Comparison of ENCODE assay signal across 8 cellular contexts in genomic region chr13:31431722-31432137, GRCh38.
DNase-seq lines count a peak whose midpoint lies in the region; ATAC-seq, FAIRE-seq and TF ChIP-seq lines count a peak whose summit lies in the region.

No MANE protein-coding gene starts in this region.

- ATAC-seq in pancreas: peak in 3 of 4 donors; percentile 60 to 62 (median 61)

- POLR2A ChIA-PET in HEK293 (lab: Yijun Ruan, JAX): interaction anchor here (0.7 kb wide), 1 partner anchor 325 kb away, joined by 3 read pairs; no protein-coding TSS in a partner anchor

- CTCF ChIA-PET in HEK293 (lab: Yijun Ruan, JAX): interaction anchor here (0.5 to 1.5 kb wide), 12 partner anchors 37 to 327 kb away, joined by 3 to 13 read pairs (median 4); partner anchors contain the start of gene RXFP2

- no peak for TF ChIP-seq CTCF in HEK293 (tag by site-specific recombination; IDR thresholded peaks at IDR 0.05)
- peak; percentile 73 for TF ChIP-seq CTCF in fibroblast of villous mesenchyme (IDR thresholded peaks at IDR 0.05; ENCODE audit: insufficient read depth, low read depth, low read length)
- peak; percentile 80 to 90 (median 85) for TF ChIP-seq CTCF in pancreas (IDR thresholded peaks at IDR 0.05)

- H3K4me3 ChIP-seq in HEK293 (ENCODE audit: low read depth, low read length): no peak overlapping the region
- no peak overlapping the region for H3K4me3 ChIP-seq in fibroblast of villous mesenchyme (ENCODE audit: low read depth, low read length)
- H3K4me3 ChIP-seq in pancreas: no peak overlapping the region

- intact Hi-C loops in pancreas (cut with DNase I): loop anchor here in 2 of 3 donors (5.0 to 10.0 kb wide), 2 partner anchors 303 to 311 kb away; partner anchors contain the start of gene RXFP2 (in 1 of the 2)

- DNase-seq in ELR (ENCODE audit: low read depth): peak; percentile 63
- peak; percentile 52 for DNase-seq in NCI-H748 treated with DMSO at 0.1 percent for 48 hours (lab: John Stamatoyannopoulos, UW)
- peak; percentile 30 for DNase-seq in activated T-cell treated with anti-CD3 and anti-CD28 coated beads for 48 hours (ENCODE audit: low read depth)
- DNase-seq in fibroblast of villous mesenchyme (ENCODE audit: low read depth): peak; percentile 35
- peak in 4 of 6 donors; percentile 10 to 68 (median 42) for DNase-seq in pancreas
- DNase-seq in frontal cortex (ENCODE audit: low spot score in 2 of 2): no peak
- DNase-seq in GOT3 (lab: John Stamatoyannopoulos, UW): no peak

- WGBS in pancreas, 2 donors: 13 to 14% methylated on average over 4 of the region's 4 CpGs

- H3K36me3 ChIP-seq in HEK293 (ENCODE audit: control insufficient read depth in 2 of 2, insufficient read depth in 1 of 2, low read length in 2 of 2): no peaks in the 10 kb centered on the region
- no peaks in the 10 kb centered on the region for H3K36me3 ChIP-seq in pancreas

- H3K4me1 ChIP-seq in HEK293 (ENCODE audit: control insufficient read depth, insufficient read depth, low read length) (no peaks in the 10 kb centered on the region), pancreas (no peaks in the 10 kb centered on the region)

- H3K9me3 ChIP-seq in HEK293 (ENCODE audit: control insufficient read depth, insufficient read depth, low read depth, low read length): no peaks in the 10 kb centered on the region
- H3K9me3 ChIP-seq in pancreas: no peaks in the 10 kb centered on the region

- H3K27ac ChIP-seq in HEK293 (ENCODE audit: extremely low read depth, low read depth, low read length): no peak overlapping the region
- no peak overlapping the region for H3K27ac ChIP-seq in pancreas

- FAIRE-seq in pancreas (lab: Jason Lieb, UNC): no peak
- no peak for FAIRE-seq in frontal cortex (lab: Jason Lieb, UNC)

- H3K27me3 ChIP-seq in pancreas: peaks cover 0 to 10% (median 0%) of the 10 kb centered on the region in 4 donors

TF ChIP-seq in HEK293, 187 proteins besides CTCF, POLR2A, EP300 and RAD21:
- TF ChIP-seq ZNF654 (tag by site-specific recombination; IDR thresholded peaks at IDR 0.05; ENCODE audit: low read depth) (peak; percentile 36), ZNF704 (tag by site-specific recombination; IDR thresholded peaks at IDR 0.05) (no peak), ZNF341 (tag by site-specific recombination; IDR thresholded peaks at IDR 0.05; ENCODE audit: low read depth) (no peak), ZNF791 (tag by site-specific recombination; IDR thresholded peaks at IDR 0.05) (no peak)

Comparison
In these comparisons a context has a peak if more than half of its experiments do, and no peak if none do; other contexts are left out.
1. DNase-seq: peak in ELR (single experiment), NCI-H748 treated with DMSO at 0.1 percent for 48 hours (single experiment), activated T-cell treated with anti-CD3 and anti-CD28 coated beads for 48 hours (single experiment), fibroblast of villous mesenchyme (single experiment) and pancreas (4 of 6); none in frontal cortex (0 of 2) and GOT3 (single experiment).